In genomic region chr3:16909802-16910201, GRCh38 we compare ENCODE assay signal across 15 cellular contexts. TPM values are rescaled to one million over a fixed set of nuclear protein-coding genes. Genes with fewer than 3 reads are reported as not detected.
DNase-seq lines count a peak whose midpoint lies in the region; ATAC-seq and TF ChIP-seq lines count a peak whose summit lies in the region.
"Had no signal": no experiment of that assay in that cellular context is flagged by ENCODE, and none has a peak within 500 bp of the region (broad histone marks: within the 10 kb centered on the region; RNA-seq: fewer than 3 reads in every experiment).

No MANE protein-coding gene starts in this region.

- ATAC-seq in central memory CD8-positive, alpha-beta T cell (replicated peaks; ENCODE audit: extremely low read depth, poor library complexity, severe bottlenecking): no peak
- ATAC-seq in activated T-cell treated with anti-CD3 and anti-CD28 coated beads, Interleukin-2, amount 50 U/mL, for 72 hours (replicated peaks in 1 of 2): no peak
- no peak for ATAC-seq in HG02852 (IDR thresholded peaks at IDR 0.05; ENCODE audit: unreplicated experiment)
- ATAC-seq: PC-3 had no signal

- H3K4me1 Mint-ChIP-seq in activated naive CD4-positive, alpha-beta T cell treated with anti-CD3 and anti-CD28 coated beads, Interleukin-2, amount 50 U/mL, for 24 hours: peaks cover 75% of the 10 kb centered on the region
- H3K4me1 Mint-ChIP-seq in central memory CD8-positive, alpha-beta T cell: peaks cover 56% of the 10 kb centered on the region
- H3K4me1 Mint-ChIP-seq in neural crest cell: no peaks in the 10 kb centered on the region
- H3K4me1 Mint-ChIP-seq in activated T-cell treated with anti-CD3 and anti-CD28 coated beads, Interleukin-2, amount 50 U/mL, for 72 hours (ENCODE audit: low read depth): peaks cover 76% of the 10 kb centered on the region

- H4K20me1 ChIP-seq in KMS-11 (ENCODE audit: insufficient read depth): no peaks in the 10 kb centered on the region

- H3K27ac Mint-ChIP-seq in activated naive CD4-positive, alpha-beta T cell treated with anti-CD3 and anti-CD28 coated beads, Interleukin-2, amount 50 U/mL, for 24 hours: peak overlapping the region; percentile 44
- H3K27ac Mint-ChIP-seq in central memory CD8-positive, alpha-beta T cell (ENCODE audit: low read depth): peak overlapping the region; percentile 74
- H3K27ac Mint-ChIP-seq in neural crest cell (ENCODE audit: unreplicated experiment): peak overlapping the region; percentile 4
- no peak overlapping the region for H3K27ac Mint-ChIP-seq in activated T-cell treated with anti-CD3 and anti-CD28 coated beads, Interleukin-2, amount 50 U/mL, for 72 hours

- H3K9ac ChIP-seq in KMS-11: no peak overlapping the region
- H3K9ac ChIP-seq: BLaER1 treated with 17β-estradiol and CSF1 and Interleukin-3, amounts not matched to agents 10 nM and 100 nM had no signal

- H3K4me3 Mint-ChIP-seq in activated naive CD4-positive, alpha-beta T cell treated with anti-CD3 and anti-CD28 coated beads, Interleukin-2, amount 50 U/mL, for 24 hours: no peak overlapping the region
- H3K4me3 Mint-ChIP-seq in central memory CD8-positive, alpha-beta T cell: peak overlapping the region; percentile 2
- no peak overlapping the region for H3K4me3 Mint-ChIP-seq in neural crest cell
- H3K4me3 Mint-ChIP-seq in activated T-cell treated with anti-CD3 and anti-CD28 coated beads, Interleukin-2, amount 50 U/mL, for 72 hours: no peak overlapping the region

- DNase-seq in activated naive CD4-positive, alpha-beta T cell treated with Interleukin-2 at 50 U/mL for 16 hours: no peak
- DNase-seq in central memory CD8-positive, alpha-beta T cell (ENCODE audit: low spot score in 2 of 2): no peak
- DNase-seq in neural crest cell (ENCODE audit: low read depth, low spot score) (no peak), NCI-H1092 treated with DMSO at 0.1 percent for 48 hours (lab: John Stamatoyannopoulos, UW) (no peak)
- no peak for DNase-seq in activated T-cell treated with anti-CD3 and anti-CD28 coated beads, Interleukin-2, amount 50 U/mL, for 72 hours
- DNase-seq: HCEC 1CT, NCI-H1436 treated with DMSO at 0.1 percent for 48 hours, NCI-H2081 treated with DMSO at 0.1 percent for 48 hours, NCI-H526 treated with DMSO at 0.1 percent for 48 hours, PC-3 had no signal

- no peak overlapping the region for H3K27ac ChIP-seq in KMS-11
- H3K27ac ChIP-seq: 22Rv1 had no signal

- peaks cover 6% of the 10 kb centered on the region for H3K36me3 Mint-ChIP-seq in activated naive CD4-positive, alpha-beta T cell treated with anti-CD3 and anti-CD28 coated beads, Interleukin-2, amount 50 U/mL, for 24 hours
- H3K36me3 Mint-ChIP-seq in central memory CD8-positive, alpha-beta T cell (ENCODE audit: insufficient read depth): peaks cover 1% of the 10 kb centered on the region
- H3K36me3 Mint-ChIP-seq in neural crest cell (ENCODE audit: low read depth): no peaks in the 10 kb centered on the region
- H3K36me3 Mint-ChIP-seq in activated T-cell treated with anti-CD3 and anti-CD28 coated beads, Interleukin-2, amount 50 U/mL, for 72 hours (ENCODE audit: insufficient read depth in 2 of 2): peaks cover 0 to under 1% of the 10 kb centered on the region in 2 donors

- no peaks in the 10 kb centered on the region for H3K27me3 Mint-ChIP-seq in activated naive CD4-positive, alpha-beta T cell treated with anti-CD3 and anti-CD28 coated beads, Interleukin-2, amount 50 U/mL, for 24 hours
- no peaks in the 10 kb centered on the region for H3K27me3 Mint-ChIP-seq in central memory CD8-positive, alpha-beta T cell
- H3K27me3 Mint-ChIP-seq in neural crest cell (ENCODE audit: low read depth): no peaks in the 10 kb centered on the region
- H3K27me3 Mint-ChIP-seq in activated T-cell treated with anti-CD3 and anti-CD28 coated beads, Interleukin-2, amount 50 U/mL, for 72 hours (ENCODE audit: low read depth): no peaks in the 10 kb centered on the region

- no peak overlapping the region for H2AFZ ChIP-seq in KMS-11 (ENCODE audit: low read depth)

- H3K36me3 ChIP-seq in KMS-11 (ENCODE audit: insufficient read depth): no peaks in the 10 kb centered on the region

- TF ChIP-seq CTCF in KMS-11 (conservative IDR thresholded peaks at IDR 0.05; ENCODE audit: low read depth, low read length) (no peak), neural crest cell (conservative IDR thresholded peaks at IDR 0.05) (no peak)

- no peaks in the 10 kb centered on the region for H3K27me3 ChIP-seq in KMS-11 (ENCODE audit: insufficient read depth, low read depth)
- H3K27me3 ChIP-seq: BLaER1 treated with 17β-estradiol and CSF1 and Interleukin-3, amounts not matched to agents 10 nM and 100 nM had no signal

- H3K4me3 ChIP-seq in KMS-11 (IDR thresholded peaks at IDR 0.05; ENCODE audit: insufficient read depth, low read depth, low read length): no peak overlapping the region
- H3K4me3 ChIP-seq: BLaER1 treated with 17β-estradiol and CSF1 and Interleukin-3, amounts not matched to agents 10 nM and 100 nM had no signal

- no peaks in the 10 kb centered on the region for H3K9me3 Mint-ChIP-seq in activated naive CD4-positive, alpha-beta T cell treated with anti-CD3 and anti-CD28 coated beads, Interleukin-2, amount 50 U/mL, for 24 hours
- H3K9me3 Mint-ChIP-seq in central memory CD8-positive, alpha-beta T cell: no peaks in the 10 kb centered on the region
- H3K9me3 Mint-ChIP-seq in neural crest cell: no peaks in the 10 kb centered on the region
- H3K9me3 Mint-ChIP-seq in activated T-cell treated with anti-CD3 and anti-CD28 coated beads, Interleukin-2, amount 50 U/mL, for 72 hours: no peaks in the 10 kb centered on the region

- 0 out of 2 replicates have a peak overlapping the region, but pooled peaks have one; percentile 15 for H3K4me2 ChIP-seq in KMS-11
- H3K4me2 ChIP-seq: BLaER1 treated with 17β-estradiol and CSF1 and Interleukin-3, amounts not matched to agents 10 nM and 100 nM had no signal

- H3K79me2 ChIP-seq in KMS-11 (ENCODE audit: insufficient read depth, low read depth): peaks cover 80% of the 10 kb centered on the region

- H3K4me1 ChIP-seq in KMS-11 (ENCODE audit: low read depth, poor library complexity, severe bottlenecking): peaks cover 100% of the 10 kb centered on the region

RNA-seq across cellular contexts. Expression of gene PLCL2, which starts 25.0 kb away (rescaled TPM):
- 9.4 and 10.5 TPM in 2 replicates for total RNA-seq in neural crest cell
- 10 to 100 TPM; 22.9 to 24.7 TPM for total RNA-seq in activated T-cell treated with anti-CD3 and anti-CD28 coated beads, Interleukin-2, amount 50 U/mL, for 72 hours
